Comparison of ENCODE assay signal across 8 cellular contexts in the genomic region with DNA sequence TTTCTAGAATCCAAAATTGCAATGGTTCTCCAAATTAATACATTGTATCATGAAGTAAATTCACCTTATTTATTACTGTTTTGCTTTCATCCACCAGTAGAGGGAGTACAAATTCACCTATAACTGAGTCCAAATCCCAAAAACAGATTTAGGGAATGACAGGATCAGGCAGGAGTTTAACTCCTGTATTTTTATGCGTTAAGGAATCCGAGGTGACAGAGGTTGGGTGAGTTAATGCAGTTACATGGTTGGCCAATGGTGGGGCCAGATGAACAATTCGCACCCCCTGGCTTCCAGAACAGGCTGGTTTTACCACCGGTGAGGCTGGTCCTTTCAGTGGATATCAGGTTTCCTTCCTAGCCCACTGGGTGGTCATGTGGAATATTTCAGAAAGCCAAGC.
DNase-seq lines count a peak whose midpoint lies in the region; TF ChIP-seq lines count a peak whose summit lies in the region.

No MANE protein-coding gene starts in this region.

- DNase-seq in NCI-H510A treated with DMSO at 0.1 percent for 48 hours (lab: John Stamatoyannopoulos, UW): peak; percentile 10
- DNase-seq in NCI-H510A (lab: John Stamatoyannopoulos, UW): no peak
- peak; percentile 52 for DNase-seq in RKO (ENCODE audit: low spot score)
- peak; percentile 60 for DNase-seq in fibroblast of villous mesenchyme (ENCODE audit: low read depth)
- DNase-seq in stromal cell of bone marrow (ENCODE audit: low read depth): peak; percentile 23
- no peak for DNase-seq in activated naive CD4-positive, alpha-beta T cell treated with anti-CD3 and anti-CD28 coated beads, Interleukin-2, amount 50 U/mL, for 16 hours
- DNase-seq in DMS79 (lab: John Stamatoyannopoulos, UW): no peak
- no peak for DNase-seq in NOMO-1 treated with dmso at 0.1 percent for 144 hours (lab: John Stamatoyannopoulos, UW; ENCODE audit: unreplicated experiment)

- TF ChIP-seq CTCF in fibroblast of villous mesenchyme (IDR thresholded peaks at IDR 0.05; ENCODE audit: insufficient read depth, low read depth, low read length): peak; percentile 67

- no peak overlapping the region for H3K4me3 ChIP-seq in fibroblast of villous mesenchyme (ENCODE audit: low read depth, low read length)

Comparison
In these comparisons a context has a peak if more than half of its experiments do, and no peak if none do; other contexts are left out.
1. DNase-seq: peak in NCI-H510A treated with DMSO at 0.1 percent for 48 hours (single experiment), RKO (single experiment), fibroblast of villous mesenchyme (single experiment) and stromal cell of bone marrow (single experiment); none in NCI-H510A (single experiment), activated naive CD4-positive, alpha-beta T cell treated with anti-CD3 and anti-CD28 coated beads, Interleukin-2, amount 50 U/mL, for 16 hours (single experiment), DMS79 (single experiment) and NOMO-1 treated with dmso at 0.1 percent for 144 hours (single experiment).